In the genomic region with DNA sequence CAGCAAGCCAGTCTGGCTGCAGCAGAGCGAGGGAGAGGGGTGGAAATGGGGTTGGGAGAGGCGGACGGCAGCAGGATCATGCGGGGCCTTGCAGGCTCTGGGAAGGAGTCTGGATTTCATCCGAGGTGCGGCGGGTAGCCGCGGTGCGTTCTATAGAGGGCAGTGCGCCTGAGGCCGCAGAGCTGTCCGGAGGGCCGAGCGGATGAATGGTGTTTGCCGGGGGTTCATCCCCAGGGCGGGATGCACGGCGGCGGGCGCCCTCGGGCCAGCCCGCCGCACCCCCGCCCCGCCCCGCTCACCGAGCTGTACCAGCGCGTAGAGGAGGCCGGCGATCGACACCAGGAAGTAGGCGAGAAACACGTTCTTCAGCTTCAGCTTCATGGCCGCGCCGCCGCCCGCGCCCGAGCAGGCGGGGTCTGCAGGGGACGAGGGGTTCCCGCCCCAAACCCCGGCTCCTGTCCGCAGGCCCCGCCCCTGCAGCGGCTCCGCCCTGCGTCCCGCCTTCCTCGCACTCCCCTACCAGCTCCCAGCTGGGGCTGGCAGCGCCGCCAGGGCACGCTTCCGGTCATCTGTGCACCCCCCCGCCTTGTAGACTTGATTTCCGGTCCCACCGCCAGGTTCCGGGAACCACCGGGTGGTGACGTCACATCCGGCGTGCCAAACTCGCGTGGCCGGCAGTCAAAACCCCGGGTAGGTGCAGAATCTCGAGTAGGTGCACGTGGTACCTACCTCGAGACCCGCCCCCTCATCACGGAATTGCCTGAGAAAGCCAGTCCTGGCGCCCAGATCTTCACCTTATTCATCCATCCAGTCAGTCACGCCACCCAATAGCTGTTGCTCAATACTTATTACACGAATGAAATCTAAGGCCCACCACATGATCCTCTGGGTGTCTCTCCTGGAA, we compare ENCODE assay signal across 8 cellular contexts. TPM values are rescaled to one million over a fixed set of nuclear protein-coding genes. Genes with fewer than 3 reads are reported as not detected.
A peak's percentile ranks its signal among the peaks of the same experiment; 100 is the strongest.
DNase-seq lines count a peak whose midpoint lies in the region; ATAC-seq and TF ChIP-seq lines count a peak whose summit lies in the region.

A gene (minus strand): TSS at position 420 of the 904 bp plus-strand sequence. CDS start 39 bp downstream, at position 381.

- no peak for TF ChIP-seq CTCF in CD14-positive monocyte (IDR thresholded peaks at IDR 0.05)
- TF ChIP-seq CTCF in liver (IDR thresholded peaks at IDR 0.05; ENCODE audit: low read depth, low read length, missing input control), result peak; percentile 6

- WGBS in liver, result under 1% methylated on average over 77 of the region's 77 CpGs

- H3K27ac ChIP-seq in liver (ENCODE audit: low read depth in 1 of 2, low read length in 2 of 2), result peak within 1 kb of the TSS; percentile 80 to 96

- peak within 1 kb of the TSS; percentile 68 to 89 (median 74) for H3K4me3 ChIP-seq in liver (ENCODE audit: low read depth in 1 of 3, low read length in 3 of 3)

- H3K9me3 ChIP-seq in liver (ENCODE audit: control insufficient read depth in 4 of 4, low read length in 3 of 4), result no peaks in the 10 kb centered on the region

- H3K4me1 ChIP-seq in liver (ENCODE audit: control insufficient read depth in 4 of 4, insufficient read depth in 4 of 4, low read length in 3 of 4), result peaks cover 4 to 17% (median 10%) of the 10 kb centered on the region in 4 donors

- peaks cover 33 to 50% of the 10 kb centered on the region in 2 donors for H3K36me3 Mint-ChIP-seq in CD14-positive monocyte

- no peaks in the 10 kb centered on the region for H3K27me3 ChIP-seq in liver (ENCODE audit: control insufficient read depth in 4 of 4, insufficient read depth in 4 of 4, low read length in 3 of 4)

- peaks cover 18% of the 10 kb centered on the region for H3K4me1 Mint-ChIP-seq in CD14-positive monocyte

- H3K9ac ChIP-seq in liver (ENCODE audit: low read depth in 1 of 2, low read length in 2 of 2), result peak within 1 kb of the TSS; percentile 33 to 77

- no peaks in the 10 kb centered on the region for H3K9me3 Mint-ChIP-seq in CD14-positive monocyte

- peak; percentile 99 for DNase-seq in CD14-positive monocyte (ENCODE audit: low spot score)
- peak; percentile 98 for DNase-seq in NCI-H82 (lab: John Stamatoyannopoulos, UW)
- DNase-seq in activated CD4-positive, alpha-beta T cell treated with anti-CD3 and anti-CD28 coated beads, Interleukin-2, amount 50 U/mL, for 48 hours, result peak; percentile 96 to 97
- DNase-seq in dermis microvascular lymphatic vessel endothelial cell (ENCODE audit: low read depth in 2 of 2), result peak; percentile 91 to 97
- peak; percentile 96 for DNase-seq in stimulated activated CD4-positive, alpha-beta T cell treated with anti-CD3 and anti-CD28 coated beads, Interleukin-4, amount 100 ng/mL, for 24 hours

- intact Hi-C loops in CD14-positive monocyte (cut with micrococcal nuclease), result no loop called here

- H3K27me3 Mint-ChIP-seq in CD14-positive monocyte (ENCODE audit: low read depth in 3 of 3), result peaks cover 0 to under 1% (median 0%) of the 10 kb centered on the region in 3 donors

- H3K4me3 Mint-ChIP-seq in CD14-positive monocyte, result peak within 1 kb of the TSS; percentile 96 to 99

- peak within 1 kb of the TSS; percentile 94 to 97 (median 97) for H3K27ac Mint-ChIP-seq in CD14-positive monocyte

- H3K36me3 ChIP-seq in liver (ENCODE audit: control insufficient read depth in 4 of 4, insufficient read depth in 3 of 4, low read depth in 1 of 4, low read length in 3 of 4), result peaks cover 6 to 24% (median 19%) of the 10 kb centered on the region in 4 donors

- ATAC-seq in GM19397 (IDR thresholded peaks at IDR 0.05; ENCODE audit: unreplicated experiment) (peak; percentile 93), HG03571 (IDR thresholded peaks at IDR 0.05; ENCODE audit: unreplicated experiment) (peak; percentile 90)

- no peak for TF ChIP-seq RAD21 in liver (IDR thresholded peaks at IDR 0.05)

TF ChIP-seq in liver, 16 proteins besides CTCF, POLR2A, EP300 and RAD21:
- TF ChIP-seq, protein P1, sequence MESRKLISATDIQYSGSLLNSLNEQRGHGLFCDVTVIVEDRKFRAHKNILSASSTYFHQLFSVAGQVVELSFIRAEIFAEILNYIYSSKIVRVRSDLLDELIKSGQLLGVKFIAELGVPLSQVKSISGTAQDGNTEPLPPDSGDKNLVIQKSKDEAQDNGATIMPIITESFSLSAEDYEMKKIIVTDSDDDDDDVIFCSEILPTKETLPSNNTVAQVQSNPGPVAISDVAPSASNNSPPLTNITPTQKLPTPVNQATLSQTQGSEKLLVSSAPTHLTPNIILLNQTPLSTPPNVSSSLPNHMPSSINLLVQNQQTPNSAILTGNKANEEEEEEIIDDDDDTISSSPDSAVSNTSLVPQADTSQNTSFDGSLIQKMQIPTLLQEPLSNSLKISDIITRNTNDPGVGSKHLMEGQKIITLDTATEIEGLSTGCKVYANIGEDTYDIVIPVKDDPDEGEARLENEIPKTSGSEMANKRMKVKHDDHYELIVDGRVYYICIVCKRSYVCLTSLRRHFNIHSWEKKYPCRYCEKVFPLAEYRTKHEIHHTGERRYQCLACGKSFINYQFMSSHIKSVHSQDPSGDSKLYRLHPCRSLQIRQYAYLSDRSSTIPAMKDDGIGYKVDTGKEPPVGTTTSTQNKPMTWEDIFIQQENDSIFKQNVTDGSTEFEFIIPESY (IDR thresholded peaks at IDR 0.05), result peak; percentile 82
- TF ChIP-seq HNF4G (IDR thresholded peaks at IDR 0.05) (no peak), FOXA2 (IDR thresholded peaks at IDR 0.05) (no peak), RXRA (IDR thresholded peaks at IDR 0.05) (peak; percentile 35 to 38), GABPA (IDR thresholded peaks at IDR 0.05 in 1 of 2, conservative IDR thresholded peaks at IDR 0.05 in 1 of 2) (peak; percentile 96 to 99), JUND (IDR thresholded peaks at IDR 0.05) (peak; percentile 78 to 88), SP1 (IDR thresholded peaks at IDR 0.05) (peak; percentile 83), NR2F2 (IDR thresholded peaks at IDR 0.05) (no peak), YY1 (IDR thresholded peaks at IDR 0.05) (peak; percentile 61), FOXA1 (IDR thresholded peaks at IDR 0.05) (no peak), EGR1 (IDR thresholded peaks at IDR 0.05; ENCODE audit: low read depth in 2 of 2) (peak; percentile 26 to 61), HNF4A (conservative IDR thresholded peaks at IDR 0.05) (peak in 1 of 2 donors; percentile 35), TAF1 (conservative IDR thresholded peaks at IDR 0.05) (no peak)
- TF ChIP-seq, protein P2, sequence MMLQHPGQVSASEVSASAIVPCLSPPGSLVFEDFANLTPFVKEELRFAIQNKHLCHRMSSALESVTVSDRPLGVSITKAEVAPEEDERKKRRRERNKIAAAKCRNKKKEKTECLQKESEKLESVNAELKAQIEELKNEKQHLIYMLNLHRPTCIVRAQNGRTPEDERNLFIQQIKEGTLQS (IDR thresholded peaks at IDR 0.05), result peak; percentile 40
- TF ChIP-seq, protein P3, sequence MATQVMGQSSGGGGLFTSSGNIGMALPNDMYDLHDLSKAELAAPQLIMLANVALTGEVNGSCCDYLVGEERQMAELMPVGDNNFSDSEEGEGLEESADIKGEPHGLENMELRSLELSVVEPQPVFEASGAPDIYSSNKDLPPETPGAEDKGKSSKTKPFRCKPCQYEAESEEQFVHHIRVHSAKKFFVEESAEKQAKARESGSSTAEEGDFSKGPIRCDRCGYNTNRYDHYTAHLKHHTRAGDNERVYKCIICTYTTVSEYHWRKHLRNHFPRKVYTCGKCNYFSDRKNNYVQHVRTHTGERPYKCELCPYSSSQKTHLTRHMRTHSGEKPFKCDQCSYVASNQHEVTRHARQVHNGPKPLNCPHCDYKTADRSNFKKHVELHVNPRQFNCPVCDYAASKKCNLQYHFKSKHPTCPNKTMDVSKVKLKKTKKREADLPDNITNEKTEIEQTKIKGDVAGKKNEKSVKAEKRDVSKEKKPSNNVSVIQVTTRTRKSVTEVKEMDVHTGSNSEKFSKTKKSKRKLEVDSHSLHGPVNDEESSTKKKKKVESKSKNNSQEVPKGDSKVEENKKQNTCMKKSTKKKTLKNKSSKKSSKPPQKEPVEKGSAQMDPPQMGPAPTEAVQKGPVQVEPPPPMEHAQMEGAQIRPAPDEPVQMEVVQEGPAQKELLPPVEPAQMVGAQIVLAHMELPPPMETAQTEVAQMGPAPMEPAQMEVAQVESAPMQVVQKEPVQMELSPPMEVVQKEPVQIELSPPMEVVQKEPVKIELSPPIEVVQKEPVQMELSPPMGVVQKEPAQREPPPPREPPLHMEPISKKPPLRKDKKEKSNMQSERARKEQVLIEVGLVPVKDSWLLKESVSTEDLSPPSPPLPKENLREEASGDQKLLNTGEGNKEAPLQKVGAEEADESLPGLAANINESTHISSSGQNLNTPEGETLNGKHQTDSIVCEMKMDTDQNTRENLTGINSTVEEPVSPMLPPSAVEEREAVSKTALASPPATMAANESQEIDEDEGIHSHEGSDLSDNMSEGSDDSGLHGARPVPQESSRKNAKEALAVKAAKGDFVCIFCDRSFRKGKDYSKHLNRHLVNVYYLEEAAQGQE (IDR thresholded peaks at IDR 0.05), result peak; percentile 45
- TF ChIP-seq, protein P4, sequence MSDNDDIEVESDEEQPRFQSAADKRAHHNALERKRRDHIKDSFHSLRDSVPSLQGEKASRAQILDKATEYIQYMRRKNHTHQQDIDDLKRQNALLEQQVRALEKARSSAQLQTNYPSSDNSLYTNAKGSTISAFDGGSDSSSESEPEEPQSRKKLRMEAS (IDR thresholded peaks at IDR 0.05), result peak; percentile 94

RNA-seq across cellular contexts. Expression of the gene that starts here (rescaled TPM):
- polyA plus RNA-seq in CD14-positive monocyte, result 10 to 100 TPM; 18.5 to 19.0 TPM
- total RNA-seq in dermis microvascular lymphatic vessel endothelial cell, result 13.9 and 19.3 TPM in 2 replicates
- 10 to 100 TPM; 13.1 TPM for total RNA-seq in liver
- 10 to 100 TPM; 22.5 to 29.2 TPM for polyA plus RNA-seq in liver

Comparison
In these comparisons a context has a peak if more than half of its experiments do, and no peak if none do; other contexts are left out.
1. Peak in every context shown above with its lines: DNase-seq, ATAC-seq, H3K4me3 ChIP-seq and H3K27ac ChIP-seq.